In the genomic region with DNA sequence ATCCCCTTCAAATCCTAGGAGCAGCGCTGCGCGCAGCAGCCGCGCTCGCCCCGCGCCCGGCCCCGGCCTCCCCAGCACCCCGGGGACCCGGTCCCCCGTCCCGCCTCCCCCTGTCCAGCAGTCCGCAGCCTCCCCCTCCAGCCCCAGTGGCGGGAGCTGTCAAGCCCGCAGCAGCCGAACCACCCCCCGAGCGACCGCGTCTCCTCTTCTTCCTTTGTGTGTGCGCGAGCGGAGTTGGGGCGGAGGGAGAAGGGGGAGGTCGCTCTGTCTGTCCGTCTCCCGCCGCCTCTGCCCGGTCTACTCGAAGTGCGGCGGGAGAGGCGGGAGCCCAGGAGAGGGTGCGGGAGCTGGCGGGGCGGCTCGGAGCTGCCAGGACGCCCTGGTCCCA, we compare ENCODE assay signal across 8 cellular contexts. TPM values are rescaled to one million over a fixed set of nuclear protein-coding genes. Genes with fewer than 3 reads are reported as not detected.
DNase-seq lines count a peak whose midpoint lies in the region; ATAC-seq and TF ChIP-seq lines count a peak whose summit lies in the region.

No MANE protein-coding gene starts in this region.

- no peaks in the 10 kb centered on the region; the same call in 1 of the 2 replicates for H4K20me1 ChIP-seq in IMR-90 (ENCODE audit: insufficient read depth, low read length)

- H3K18ac ChIP-seq in IMR-90 (ENCODE audit: low read depth, low read length) = no peak overlapping the region

- no peak overlapping the region for H4K5ac ChIP-seq in IMR-90 (ENCODE audit: low read depth, low read length)

- H3K4me2 ChIP-seq in IMR-90 (ENCODE audit: low read depth, low read length) = no peak overlapping the region; the same call in 1 of the 2 replicates

- H3K4me3 Mint-ChIP-seq in MCF 10A (ENCODE audit: unreplicated experiment) = peak overlapping the region; percentile 75

- no peak overlapping the region for H4K8ac ChIP-seq in IMR-90 (ENCODE audit: low read depth in 2 of 2, low read length in 2 of 2)

- WGBS in IMR-90 (ENCODE audit: extremely low coverage in 2 of 2, insufficient read length in 1 of 2), 2 experiments = no CpG with 5 or more reads among the region's 40 CpGs

- intact Hi-C loops in IMR-90 (cut with micrococcal nuclease) = no loop called here
- intact Hi-C loops in MCF 10A (cut with micrococcal nuclease) = loop anchor here (1.0 to 5.0 kb wide), 3 partner anchors 82 to 271 kb away; no protein-coding TSS in a partner anchor
- intact Hi-C loops in left lung (cut with DNase I) = loop anchor here in 1 of 2 donors (10.0 kb wide), 1 partner anchor 211 kb away; no protein-coding TSS in a partner anchor

- BruUV-seq in IMR-90 (replicated peaks; lab: Mats Ljungman, UMichigan) = no TSS peak
- BruUV-seq in MCF 10A (replicated peaks; lab: Mats Ljungman, UMichigan) = no TSS peak

- dilution Hi-C loops in IMR-90 (cut with HindIII; ENCODE audit: low sequenced_read_pairs, unreplicated experiment) = no loop called here

- no peak overlapping the region for H2BK15ac ChIP-seq in IMR-90 (ENCODE audit: low read depth, low read length)

- H3K9ac ChIP-seq in IMR-90 (ENCODE audit: low read depth, low read length) = no peak overlapping the region

- H3K27me3 ChIP-seq in IMR-90 (ENCODE audit: control insufficient read depth, insufficient read depth, low read length) (peaks cover 32% of the 10 kb centered on the region), left lung (peaks cover 11 to 69% of the 10 kb centered on the region in 2 donors)

- no peak overlapping the region for H2BK5ac ChIP-seq in IMR-90 (ENCODE audit: low read depth, low read length, poor library complexity, severe bottlenecking)

- H3K36me3 ChIP-seq in IMR-90 (ENCODE audit: control insufficient read depth, insufficient read depth, low read length) (no peaks in the 10 kb centered on the region), left lung (no peaks in the 10 kb centered on the region)

- H3K23ac ChIP-seq in IMR-90 (ENCODE audit: low read depth, low read length) = no peak overlapping the region

- no peaks in the 10 kb centered on the region for H3K9me1 ChIP-seq in IMR-90 (ENCODE audit: insufficient read depth, low read length)

- POLR2A ChIA-PET in IMR-90 (lab: Charles Lee; ENCODE audit: unreplicated experiment) (no interaction called here), MCF 10A (lab: Yijun Ruan, JAX) (interaction anchor here (1.8 kb wide), 1 partner anchor 88 kb away, joined by 7 read pairs; no protein-coding TSS in a partner anchor)

- no peak overlapping the region for H2AK5ac ChIP-seq in IMR-90 (ENCODE audit: low read depth, low read length)

- CTCF ChIA-PET in IMR-90 (lab: Yijun Ruan, JAX) (no interaction called here), MCF 10A (lab: Yijun Ruan, JAX) (interaction anchor here (1.2 kb wide), 1 partner anchor 88 kb away, joined by 3 read pairs; no protein-coding TSS in a partner anchor)

- no peak overlapping the region for H3K27ac Mint-ChIP-seq in MCF 10A (ENCODE audit: low read depth, unreplicated experiment)

- H3K4me1 Mint-ChIP-seq in MCF 10A (ENCODE audit: insufficient read depth, unreplicated experiment) = no peaks in the 10 kb centered on the region

- peak overlapping the region; percentile 47 for H3K4me3 ChIP-seq in IMR-90 (ENCODE audit: insufficient read depth, low read depth, low read length)
- H3K4me3 ChIP-seq in left lung = peak overlapping the region; percentile 52 to 67

- ATAC-seq in IMR-90 (ENCODE audit: low read depth) (no peak; the same call in 1 of the 2 replicates), left lung (peak; percentile 12), HG02840 (IDR thresholded peaks at IDR 0.05; ENCODE audit: low FRiP score, unreplicated experiment) (no peak)

- no peak overlapping the region for H4K91ac ChIP-seq in IMR-90 (ENCODE audit: insufficient read depth, low read depth, low read length)

- H3K9me3 ChIP-seq in IMR-90 (ENCODE audit: control insufficient read depth, insufficient read depth, low read length) = no peaks in the 10 kb centered on the region
- H3K9me3 ChIP-seq in left lung = no peaks in the 10 kb centered on the region

- no peak for TF ChIP-seq POLR2A in IMR-90 (IDR thresholded peaks at IDR 0.05; ENCODE audit: low read depth, low read length)

- no peak overlapping the region for H3K56ac ChIP-seq in IMR-90 (ENCODE audit: extremely low read depth, insufficient read depth, low read length)

- TF ChIP-seq CTCF in IMR-90 (conservative IDR thresholded peaks at IDR 0.05; ENCODE audit: low read depth, low read length) (no peak), MCF 10A (IDR thresholded peaks at IDR 0.05; ENCODE audit: unreplicated experiment) (no peak), left lung (IDR thresholded peaks at IDR 0.05) (no peak)

- H2AFZ ChIP-seq in IMR-90 (replicated peaks; ENCODE audit: low read length, poor library complexity) = no peak overlapping the region

- no peak overlapping the region for H2AK9ac ChIP-seq in IMR-90 (replicated peaks; ENCODE audit: low read depth, low read length, poor library complexity)

- peak; percentile 36 for DNase-seq in CD1c-positive myeloid dendritic cell (ENCODE audit: extremely low spot score)
- no peak for DNase-seq in IMR-90
- DNase-seq in MCF 10A (ENCODE audit: unreplicated experiment) = no peak
- peak in 1 of 2 donors; percentile 80 for DNase-seq in left lung
- no peak for DNase-seq in effector CD4-positive, alpha-beta T cell
- DNase-seq in GM19240 (ENCODE audit: insufficient read length, low spot score) = no peak

- H3K36me3 Mint-ChIP-seq in MCF 10A (ENCODE audit: insufficient read depth, unreplicated experiment) = peaks cover 6% of the 10 kb centered on the region

- H2BK20ac ChIP-seq in IMR-90 (ENCODE audit: low read depth, low read length) = no peak overlapping the region

- H3K27ac ChIP-seq in IMR-90 (ENCODE audit: insufficient read depth, low read length) (no peak overlapping the region), left lung (no peak overlapping the region), temporal lobe (ENCODE audit: low read depth, low read length) (peak overlapping the region; percentile 31)

- H3K4me1 ChIP-seq in IMR-90 (ENCODE audit: control insufficient read depth, insufficient read depth, low read length) (no peaks in the 10 kb centered on the region), left lung (peaks cover 4 to 47% of the 10 kb centered on the region in 2 donors)

- H2BK120ac ChIP-seq in IMR-90 (ENCODE audit: low read depth, low read length) = no peak overlapping the region

- no peaks in the 10 kb centered on the region for H3K9me3 Mint-ChIP-seq in MCF 10A (ENCODE audit: unreplicated experiment)

- no peaks in the 10 kb centered on the region for H3K27me3 Mint-ChIP-seq in MCF 10A (ENCODE audit: insufficient read depth, unreplicated experiment)

- in situ Hi-C loops in IMR-90 (cut with MboI; ENCODE audit: low sequenced_read_pairs) = no loop called here

- no peaks in the 10 kb centered on the region for H3K79me1 ChIP-seq in IMR-90 (ENCODE audit: low read depth in 1 of 2, low read length in 2 of 2)

- no peak overlapping the region for H3K4ac ChIP-seq in IMR-90 (ENCODE audit: low read depth, low read length)

- TF ChIP-seq RAD21 in IMR-90 (IDR thresholded peaks at IDR 0.05; ENCODE audit: low read length) = no peak

- H3K14ac ChIP-seq in IMR-90 (replicated peaks; ENCODE audit: low read depth, low read length) = no peak overlapping the region

TF ChIP-seq in IMR-90, 13 proteins besides CTCF, POLR2A, EP300 and RAD21:
- TF ChIP-seq BHLHE40 (IDR thresholded peaks at IDR 0.05; ENCODE audit: low read depth, low read length) (no peak), MAFK (IDR thresholded peaks at IDR 0.05; ENCODE audit: low read depth, low read length) (no peak), MXI1 (IDR thresholded peaks at IDR 0.05; ENCODE audit: borderline replicate concordance, low read depth, low read length) (no peak), RFX5 (IDR thresholded peaks at IDR 0.05; ENCODE audit: low read depth, low read length) (no peak)
TF ChIP-seq in IMR-90: peak in this region for 0.

RNA-seq across cellular contexts. Expression of a gene that starts 0.4 kb away (rescaled TPM):
- total RNA-seq in IMR-90 (2012; rRNA removed) (not detected in 2 replicates), MCF 10A (2022) (5.1 and 8.0 TPM in 2 replicates), left lung (1 to 10 TPM; 5.5 to 8.9 TPM), temporal lobe (69.3 TPM)
- polyA plus RNA-seq in IMR-90 (2012; rRNA removed) = not detected in 2 replicates
- polyA plus RNA-seq in IMR-90 (2012; cell fraction: cytosol; rRNA removed) = not detected in 2 replicates
- not detected in 2 replicates for polyA plus RNA-seq in IMR-90 (2012; cell fraction: nucleus; rRNA removed; ENCODE audit: low replicate concordance)

RNA-seq across cellular contexts. Expression of a gene that starts 47.9 kb away (rescaled TPM):
- total RNA-seq in IMR-90 (2012; rRNA removed) (not detected in 2 replicates), MCF 10A (2022) (29.2 and 49.0 TPM in 2 replicates), left lung (10 to 100 TPM; 37.8 to 40.8 TPM), temporal lobe (32.9 TPM)
- not detected in 2 replicates for polyA plus RNA-seq in IMR-90 (2012; rRNA removed)
- polyA plus RNA-seq in IMR-90 (2012; cell fraction: cytosol; rRNA removed) = not detected in 2 replicates
- polyA plus RNA-seq in IMR-90 (2012; cell fraction: nucleus; rRNA removed; ENCODE audit: low replicate concordance) = not detected in 2 replicates

Comparison
In these comparisons a context has a peak if more than half of its experiments do, and no peak if none do; other contexts are left out.
1. RNA of a gene that starts 47.9 kb away (total RNA-seq): 29.2 to 49.0 TPM in MCF 10A, 37.8 to 40.8 TPM in left lung and 32.9 TPM in temporal lobe (single experiment); not detected in IMR-90; every median in the first group is over 10 times any median in the second.